14 cellular contexts compared by ENCODE assay signal in the genomic region with DNA sequence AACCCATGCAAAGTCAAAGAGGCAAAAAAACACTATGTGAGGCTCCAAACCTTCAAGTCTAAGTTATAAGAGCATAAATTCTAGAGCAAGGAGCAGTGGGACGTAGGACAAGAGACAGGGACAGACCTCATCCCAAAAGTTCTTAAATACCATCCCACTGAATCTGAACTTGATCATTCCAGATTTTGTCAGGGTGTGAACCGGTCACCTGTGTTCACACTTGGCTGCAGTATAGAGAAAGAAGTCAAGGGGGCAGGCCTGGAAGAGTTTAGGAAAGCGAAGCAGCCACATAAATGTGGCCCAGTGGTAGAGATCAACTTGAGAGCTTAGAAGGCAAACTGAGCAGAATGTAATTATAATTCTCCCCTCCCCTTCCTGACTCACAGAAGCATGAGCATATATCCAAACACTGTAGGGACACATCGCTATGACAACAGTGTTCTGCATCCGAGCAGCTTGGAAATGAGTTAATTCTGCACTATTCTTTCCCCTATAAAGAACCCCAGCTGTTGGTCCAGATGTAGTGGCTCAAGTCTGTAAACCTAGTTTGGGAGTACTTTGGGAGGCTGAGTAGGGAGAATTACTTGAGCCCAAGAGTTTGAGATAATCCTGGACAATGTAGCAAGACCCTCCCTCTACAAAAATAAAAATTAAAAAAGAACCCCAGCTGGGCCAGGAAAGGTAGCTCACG. TPM values are rescaled to one million over a fixed set of nuclear protein-coding genes. Genes with fewer than 3 reads are reported as not detected.
DNase-seq lines count a peak whose midpoint lies in the region; ATAC-seq and TF ChIP-seq lines count a peak whose summit lies in the region.
"Had no signal": no experiment of that assay in that cellular context is flagged by ENCODE, and none has a peak within 500 bp of the region (broad histone marks: within the 10 kb centered on the region; RNA-seq: fewer than 3 reads in every experiment).

No MANE protein-coding gene starts in this region.

- CTCF ChIA-PET in PC-3 (lab: Charles Lee) = interaction anchor here (0.5 kb wide), 1 partner anchor 339 kb away, joined by 3 read pairs; no protein-coding TSS in a partner anchor

- H3K27ac Mint-ChIP-seq in neural progenitor cell = no peak overlapping the region

- BruUV-seq in PC-3 (replicated peaks; lab: Mats Ljungman, UMichigan) = no TSS peak

- H3K9me2 ChIP-seq in PC-3 (replicated peaks; ENCODE audit: low read length) = no peaks in the 10 kb centered on the region

- H3F3A ChIP-seq in PC-3 (ENCODE audit: low read length, unreplicated experiment) = no peaks in the 10 kb centered on the region
- no peaks in the 10 kb centered on the region for H3F3A ChIP-seq in neural progenitor cell (ENCODE audit: low read depth)

- H3K27ac ChIP-seq in PC-3 (ENCODE audit: low read length) (no peak overlapping the region), neural progenitor cell (no peak overlapping the region)
- H3K27ac ChIP-seq: spleen, VCaP had no signal

- POLR2A ChIA-PET in PC-3 (lab: Charles Lee; ENCODE audit: unreplicated experiment) = interaction anchor here (0.6 kb wide), 1 partner anchor 53 kb away, joined by 3 read pairs; no protein-coding TSS in a partner anchor

- no peaks in the 10 kb centered on the region for H3K9me3 Mint-ChIP-seq in neural progenitor cell

- H3K36me3 Mint-ChIP-seq in neural progenitor cell = peaks cover 21% of the 10 kb centered on the region

- peak overlapping the region; percentile 54 for H3K4me3 Mint-ChIP-seq in neural progenitor cell

- peaks cover 33% of the 10 kb centered on the region for H3K4me1 ChIP-seq in PC-3 (ENCODE audit: insufficient read depth, low read length)
- H3K4me1 ChIP-seq in neural progenitor cell = peaks cover 7% of the 10 kb centered on the region

- peaks cover 30% of the 10 kb centered on the region for H3K4me1 Mint-ChIP-seq in neural progenitor cell

- no peaks in the 10 kb centered on the region for H3K27me3 ChIP-seq in PC-3 (ENCODE audit: low read length)
- H3K27me3 ChIP-seq in neural progenitor cell = no peaks in the 10 kb centered on the region
- H3K27me3 ChIP-seq: Peyer's patch, spleen had no signal

- no peak for ATAC-seq in PC-3
- ATAC-seq: mucosa of descending colon had no signal

- TF ChIP-seq CTCF in PC-3 (conservative IDR thresholded peaks at IDR 0.05; ENCODE audit: low read depth, low read length) (no peak), epithelial cell of esophagus (IDR thresholded peaks at IDR 0.05; ENCODE audit: insufficient read depth, low read depth, low read length, missing control alignments) (no peak), neural progenitor cell (IDR thresholded peaks at IDR 0.05) (no peak)

- H3K9ac ChIP-seq in PC-3 (ENCODE audit: low read length) (no peak overlapping the region), neural progenitor cell (no peak overlapping the region)

- peaks cover 29% of the 10 kb centered on the region; the same call in 1 of the 2 replicates for H3K36me3 ChIP-seq in PC-3 (ENCODE audit: low read depth, low read length)
- H3K36me3 ChIP-seq in neural progenitor cell = no peaks in the 10 kb centered on the region

- peaks cover 5% of the 10 kb centered on the region for H3K27me3 Mint-ChIP-seq in neural progenitor cell (ENCODE audit: insufficient read depth, low read depth)

- no peak overlapping the region for H3K4me2 ChIP-seq in PC-3 (ENCODE audit: low read length)
- no peak overlapping the region for H3K4me2 ChIP-seq in neural progenitor cell

- peaks cover 57% of the 10 kb centered on the region for H3K79me2 ChIP-seq in PC-3 (ENCODE audit: low read length)
- peaks cover 39% of the 10 kb centered on the region for H3K79me2 ChIP-seq in neural progenitor cell (ENCODE audit: low read depth)

- H2AFZ ChIP-seq in PC-3 (ENCODE audit: low read length) = no peak overlapping the region
- no peak overlapping the region for H2AFZ ChIP-seq in neural progenitor cell (replicated peaks)

- H4K20me1 ChIP-seq in PC-3 (ENCODE audit: low read length) (0 out of 2 replicates have a peak, but pooled peaks cover 8% of the 10 kb centered on the region), neural progenitor cell (ENCODE audit: low read depth) (peaks cover 34% of the 10 kb centered on the region)

- DNase-seq in GM03348 (ENCODE audit: low spot score) = peak; percentile 42
- DNase-seq in PC-3 = peak; percentile 54
- peak; percentile 37 for DNase-seq in epithelial cell of esophagus (ENCODE audit: low read depth)
- DNase-seq in neural progenitor cell (ENCODE audit: low spot score) = no peak
- no peak for DNase-seq in NCI-H2107 (lab: John Stamatoyannopoulos, UW)
- DNase-seq in H4 (ENCODE audit: low spot score) = no peak
- DNase-seq in stimulated activated CD8-positive, alpha-beta memory T cell treated with anti-CD3 and anti-CD28 coated beads, Interleukin-4, amount 100 ng/mL, for 48 hours = no peak
- no peak for DNase-seq in KG1 (lab: John Stamatoyannopoulos, UW)
- DNase-seq: hippocampal formation, mucosa of descending colon, NCI-H226, spleen had no signal

- intact Hi-C loops in PC-3 (cut with micrococcal nuclease) = no loop called here

- H3K9me3 ChIP-seq in PC-3 (ENCODE audit: low read length) (no peaks in the 10 kb centered on the region), neural progenitor cell (ENCODE audit: low read depth) (no peaks in the 10 kb centered on the region)
- H3K9me3 ChIP-seq: mucosa of descending colon, Peyer's patch, spleen had no signal

- H3K4me3 ChIP-seq in PC-3 (ENCODE audit: low read length) = no peak overlapping the region
- H3K4me3 ChIP-seq in epithelial cell of esophagus (ENCODE audit: low read length) = no peak overlapping the region
- no peak overlapping the region for H3K4me3 ChIP-seq in neural progenitor cell
- H3K4me3 ChIP-seq: mucosa of descending colon, Peyer's patch, spleen had no signal

RNA-seq across cellular contexts. Expression of a gene that starts 2.7 kb away (rescaled TPM):
- total RNA-seq in PC-3 (2014; rRNA removed) (63.3 and 72.3 TPM in 2 replicates), neural progenitor cell (ENCODE audit: low replicate concordance) (37.5 and 92.3 TPM in 2 replicates)
- total RNA-seq in H4 (2014; rRNA removed; shearing (Covaris generic)) = 87.8 and 101 TPM in 2 replicates

RNA-seq across cellular contexts. Expression of a gene that starts 2.9 kb away (rescaled TPM):
- 27.7 and 28.9 TPM in 2 replicates for total RNA-seq in PC-3 (2014; rRNA removed)
- 4.8 and 16.7 TPM in 2 replicates for total RNA-seq in neural progenitor cell (ENCODE audit: low replicate concordance)
- 8.8 and 12.1 TPM in 2 replicates for total RNA-seq in H4 (2014; rRNA removed; shearing (Covaris generic))

RNA-seq across cellular contexts. Expression of a gene that starts 20.7 kb away (rescaled TPM):
- total RNA-seq in PC-3 (2014; rRNA removed) (0.40 and 1.2 TPM in 2 replicates), neural progenitor cell (ENCODE audit: low replicate concordance) (0.96 TPM in 1 of 2 replicates, not detected in the other)
- total RNA-seq in H4 (2014; rRNA removed; shearing (Covaris generic)) = 0.31 TPM in 1 of 2 replicates, not detected in the other

RNA-seq across cellular contexts. Expression of a gene that starts 57.7 kb away (rescaled TPM):
- total RNA-seq in PC-3 (2014; rRNA removed) (114 and 117 TPM in 2 replicates), neural progenitor cell (ENCODE audit: low replicate concordance) (23.2 and 33.9 TPM in 2 replicates)
- 35.9 and 39.8 TPM in 2 replicates for total RNA-seq in H4 (2014; rRNA removed; shearing (Covaris generic))

RNA-seq across cellular contexts. Expression of a gene that starts 57.9 kb away (rescaled TPM):
- total RNA-seq in PC-3 (2014; rRNA removed) (60.9 and 78.0 TPM in 2 replicates), neural progenitor cell (ENCODE audit: low replicate concordance) (32.6 and 40.0 TPM in 2 replicates)
- total RNA-seq in H4 (2014; rRNA removed; shearing (Covaris generic)) = 70.4 and 76.5 TPM in 2 replicates

Comparison
In these comparisons a context has a peak if more than half of its experiments do, and no peak if none do; other contexts are left out.
1. DNase-seq: peak in GM03348 (single experiment), PC-3 (single experiment) and epithelial cell of esophagus (single experiment); none in neural progenitor cell (single experiment), NCI-H2107 (single experiment), H4 (single experiment), stimulated activated CD8-positive, alpha-beta memory T cell treated with anti-CD3 and anti-CD28 coated beads, Interleukin-4, amount 100 ng/mL, for 48 hours (single experiment) and KG1 (single experiment).